Comparison of ENCODE assay signal across 8 cellular contexts in genomic region chr2:20578895-20579825, GRCh38.
DNase-seq lines count a peak whose midpoint lies in the region; ATAC-seq and TF ChIP-seq lines count a peak whose summit lies in the region.

No MANE protein-coding gene starts in this region.

- TF ChIP-seq CTCF in fibroblast of mammary gland (conservative IDR thresholded peaks at IDR 0.05; ENCODE audit: control insufficient read depth, insufficient read depth, low read depth, low read length) (no peak), neural crest cell (conservative IDR thresholded peaks at IDR 0.05) (no peak)

- ATAC-seq in GM19035 (IDR thresholded peaks at IDR 0.05; ENCODE audit: unreplicated experiment) (peak; percentile 57), HG03097 (IDR thresholded peaks at IDR 0.05; ENCODE audit: low FRiP score, unreplicated experiment) (peak; percentile 70)

- H3K27me3 ChIP-seq in SJSA1 (replicated peaks), result no peaks in the 10 kb centered on the region

- H3K4me3 Mint-ChIP-seq in neural crest cell, result peak overlapping the region; percentile 43

- H3K9me3 ChIP-seq in SJSA1 (replicated peaks), result no peaks in the 10 kb centered on the region

- peaks cover 78% of the 10 kb centered on the region for H3K4me1 Mint-ChIP-seq in neural crest cell

- H3K27ac ChIP-seq in SJSA1, result peak overlapping the region; percentile 99

- in situ Hi-C loops in ACHN (cut with HindIII; ENCODE audit: low pct_ligation_motif_present, low pct_unique_long_range_greater_than_20kb, low sequenced_read_pairs), result no loop called here

- H3K27me3 Mint-ChIP-seq in neural crest cell (ENCODE audit: low read depth), result no peaks in the 10 kb centered on the region

- no peaks in the 10 kb centered on the region for H3K36me3 Mint-ChIP-seq in neural crest cell (ENCODE audit: low read depth)

- H3K27ac Mint-ChIP-seq in neural crest cell (ENCODE audit: unreplicated experiment), result peak overlapping the region; percentile 79

- H3K4me3 ChIP-seq in SJSA1, result no peak overlapping the region
- H3K4me3 ChIP-seq in fibroblast of mammary gland (ENCODE audit: control insufficient read depth, low read depth, low read length), result no peak overlapping the region

- no peaks in the 10 kb centered on the region for H3K36me3 ChIP-seq in SJSA1

- peaks cover 76% of the 10 kb centered on the region for H3K4me1 ChIP-seq in SJSA1 (replicated peaks)

- peak; percentile 92 for DNase-seq in ACHN
- DNase-seq in SJSA1 (ENCODE audit: low read depth in 1 of 2, low spot score in 2 of 2), result peak; percentile 97 to 98
- peak; percentile 95 for DNase-seq in fibroblast of mammary gland (ENCODE audit: low read depth)
- peak; percentile 52 for DNase-seq in neural crest cell (ENCODE audit: low read depth, low spot score)
- no peak for DNase-seq in Kasumi-1 (lab: John Stamatoyannopoulos, UW)
- no peak for DNase-seq in NCI-H128 (lab: John Stamatoyannopoulos, UW; ENCODE audit: unreplicated experiment)

- no peaks in the 10 kb centered on the region for H3K9me3 Mint-ChIP-seq in neural crest cell

Comparison
In these comparisons a context has a peak if more than half of its experiments do, and no peak if none do; other contexts are left out.
1. DNase-seq: peak in ACHN (single experiment), SJSA1 (2 of 2), fibroblast of mammary gland (single experiment) and neural crest cell (single experiment); none in Kasumi-1 (0 of 2) and NCI-H128 (single experiment).